17 cellular contexts compared by ENCODE assay signal in the genomic region with DNA sequence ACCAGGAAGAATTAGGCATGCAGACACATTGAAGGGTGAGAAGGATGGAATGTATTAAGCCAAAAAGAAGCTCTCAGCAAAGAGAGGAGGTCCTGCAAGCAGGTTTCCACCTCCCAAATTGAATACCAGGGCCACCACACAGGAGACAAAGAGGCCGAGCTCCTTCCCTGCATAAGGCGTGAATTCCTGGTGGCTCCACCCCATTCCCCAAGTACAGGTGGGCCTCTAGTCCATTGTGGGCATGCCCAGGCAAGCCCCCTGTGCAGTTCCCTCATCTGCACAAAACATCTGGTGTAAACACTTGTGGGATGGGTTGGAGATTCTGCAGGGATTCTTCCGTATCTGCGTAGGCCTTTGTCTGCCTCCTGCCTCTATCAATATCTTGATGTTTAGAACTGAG.
DNase-seq lines count a peak whose midpoint lies in the region; ATAC-seq and TF ChIP-seq lines count a peak whose summit lies in the region.
"Had no signal": no experiment of that assay in that cellular context is flagged by ENCODE, and none has a peak within 500 bp of the region (broad histone marks: within the 10 kb centered on the region; RNA-seq: fewer than 3 reads in every experiment).

No MANE protein-coding gene starts in this region.

- no peak overlapping the region for H3K4ac ChIP-seq in H9 (ENCODE audit: low read depth, low read length)
- no peak overlapping the region for H3K4ac ChIP-seq in mesendoderm (ENCODE audit: low read depth, low read length)

- H3K4me2 ChIP-seq in H9 (ENCODE audit: insufficient read depth, insufficient read length, low read length) (no peak overlapping the region), mesendoderm (ENCODE audit: low read length) (no peak overlapping the region)
- H3K4me2 ChIP-seq: BLaER1 treated with 17β-estradiol and CSF1 and Interleukin-3, amounts not matched to agents 10 nM and 100 nM had no signal

- no peaks in the 10 kb centered on the region for H3K4me1 Mint-ChIP-seq in H9
- H3K4me1 Mint-ChIP-seq: B cell had no signal

- no peak overlapping the region for H2AK5ac ChIP-seq in H9 (ENCODE audit: insufficient read length, low read length)
- H2AK5ac ChIP-seq in mesendoderm (ENCODE audit: low read length): no peak overlapping the region

- no peak overlapping the region for H3K56ac ChIP-seq in H9 (ENCODE audit: insufficient read length, low read depth, low read length)
- no peak overlapping the region for H3K56ac ChIP-seq in mesendoderm (ENCODE audit: low read length)

- H2BK15ac ChIP-seq in H9 (ENCODE audit: low read depth, low read length): no peak overlapping the region
- no peak overlapping the region for H2BK15ac ChIP-seq in mesendoderm (replicated peaks; ENCODE audit: low read depth)

- peaks cover 3 to 22% (median 13%) of the 10 kb centered on the region in 3 experiments; a peak in 6 of 7 replicates for H3K36me3 Mint-ChIP-seq in H9 (ENCODE audit: insufficient read depth in 1 of 3, low read depth in 3 of 3)
- H3K36me3 Mint-ChIP-seq: CD8-positive, alpha-beta T cell had no signal

- H3K4me1 ChIP-seq in H9 (ENCODE audit: insufficient read depth, low read length) (no peaks in the 10 kb centered on the region), mesendoderm (ENCODE audit: control insufficient read depth, low read depth, low read length) (no peaks in the 10 kb centered on the region)

- H3K4me3 ChIP-seq in mesendoderm (ENCODE audit: low read length): no peak overlapping the region
- H3K4me3 ChIP-seq: BLaER1 treated with 17β-estradiol and CSF1 and Interleukin-3, amounts not matched to agents 10 nM and 100 nM; K562 had no signal

- no CpG with 5 or more reads among the region's 4 CpGs for WGBS in H9 (ENCODE audit: extremely low coverage, insufficient read length, low lambda C conversion rate)
- no CpG with 5 or more reads among the region's 4 CpGs for WGBS in mesendoderm (ENCODE audit: extremely low coverage, insufficient coverage, low lambda C conversion rate)

- H3K27me3 ChIP-seq in H9 (ENCODE audit: insufficient read depth, low read length) (no peaks in the 10 kb centered on the region), mesendoderm (ENCODE audit: insufficient read depth, low read length, poor library complexity) (no peaks in the 10 kb centered on the region)
- H3K27me3 ChIP-seq: BLaER1 treated with 17β-estradiol and CSF1 and Interleukin-3, amounts not matched to agents 10 nM and 100 nM had no signal

- DNase-seq in ELF-1 (ENCODE audit: low read depth, low spot score) (peak; percentile 4), H9 (peak; percentile 80), mesendoderm (peak; percentile 42), T-helper 1 cell (no peak), NCI-H524 (lab: John Stamatoyannopoulos, UW) (no peak)
- DNase-seq: CD8-positive, alpha-beta T cell; DMS 273 treated with DMSO at 0.1 percent for 48 hours; DMS79; GF-D8; HCEC 1CT; HFFc6; IMR-90 had no signal

- H3K79me2 ChIP-seq in H9 (ENCODE audit: insufficient read depth, low read length) (no peaks in the 10 kb centered on the region), mesendoderm (ENCODE audit: control insufficient read depth, insufficient read depth, low read length) (no peaks in the 10 kb centered on the region)

- H3K23ac ChIP-seq in H9 (ENCODE audit: insufficient read length, low read depth, low read length): no peak overlapping the region
- H3K23ac ChIP-seq in mesendoderm (ENCODE audit: low read length): no peak overlapping the region

- no peak overlapping the region for H3K4me3 Mint-ChIP-seq in H9
- H3K4me3 Mint-ChIP-seq: B cell; CD8-positive, alpha-beta T cell; HFFc6 had no signal

- H4K20me1 ChIP-seq in H9 (ENCODE audit: control insufficient read depth, insufficient read depth, insufficient read length): no peaks in the 10 kb centered on the region
- H4K20me1 ChIP-seq: BLaER1 treated with 17β-estradiol and CSF1 and Interleukin-3, amounts not matched to agents 10 nM and 100 nM had no signal

- no peak overlapping the region for H2BK20ac ChIP-seq in H9 (ENCODE audit: low read depth, low read length, poor library complexity, severe bottlenecking)

- ATAC-seq in GM21825 (IDR thresholded peaks at IDR 0.05; ENCODE audit: unreplicated experiment): no peak
- ATAC-seq: CD8-positive, alpha-beta T cell; K562 had no signal

- H2BK5ac ChIP-seq in H9 (ENCODE audit: insufficient read length, low read length) (no peak overlapping the region), mesendoderm (ENCODE audit: low read length) (no peak overlapping the region)

- H4K8ac ChIP-seq in H9 (replicated peaks; ENCODE audit: insufficient read length, low read depth, low read length) (no peak overlapping the region), mesendoderm (ENCODE audit: low read depth, low read length) (no peak overlapping the region)

- no peaks in the 10 kb centered on the region for H3K9me3 ChIP-seq in H9 (ENCODE audit: control insufficient read depth, low read depth, low read length)

- no peaks in the 10 kb centered on the region; the same call in 1 of the 2 replicates for H3K27me3 Mint-ChIP-seq in H9 (ENCODE audit: low read depth)
- H3K27me3 Mint-ChIP-seq: B cell had no signal

- H3K79me1 ChIP-seq in H9 (ENCODE audit: insufficient read depth, low read depth, low read length, poor library complexity, severe bottlenecking): no peaks in the 10 kb centered on the region
- no peaks in the 10 kb centered on the region for H3K79me1 ChIP-seq in mesendoderm (ENCODE audit: low read length)

- no peak overlapping the region for H2BK120ac ChIP-seq in H9 (ENCODE audit: low read depth, low read length, poor library complexity, severe bottlenecking)
- H2BK120ac ChIP-seq in mesendoderm (ENCODE audit: low read depth, low read length): no peak overlapping the region

- no peak overlapping the region for H3K18ac ChIP-seq in H9 (ENCODE audit: insufficient read length, low read depth, low read length)
- H3K18ac ChIP-seq in mesendoderm (ENCODE audit: low read length): no peak overlapping the region

- TF ChIP-seq CTCF in H9 (conservative IDR thresholded peaks at IDR 0.05): no peak

- H2AFZ ChIP-seq in H9 (ENCODE audit: low read length): no peak overlapping the region

- H3K23me2 ChIP-seq in H9 (ENCODE audit: insufficient read length, low read depth, low read length, poor library complexity, severe bottlenecking): no peaks in the 10 kb centered on the region

- H3T11ph ChIP-seq in H9 (ENCODE audit: low read length): no peak overlapping the region

- no peak overlapping the region for H4K91ac ChIP-seq in H9 (ENCODE audit: insufficient read length, low read depth, low read length)

- H3K27ac ChIP-seq in H9 (ENCODE audit: insufficient read length, low read depth, low read length): no peak overlapping the region
- peak overlapping the region; percentile 19 for H3K27ac ChIP-seq in cingulate gyrus (ENCODE audit: low read depth, low read length)
- no peak overlapping the region for H3K27ac ChIP-seq in mesendoderm (ENCODE audit: low read depth, low read length)
- H3K27ac ChIP-seq: BLaER1 treated with 17β-estradiol and CSF1 and Interleukin-3, amounts not matched to agents 10 nM and 100 nM had no signal

- H3K9ac ChIP-seq in H9 (ENCODE audit: extremely low read depth, insufficient read length, low read length) (no peak overlapping the region), mesendoderm (ENCODE audit: low read length) (no peak overlapping the region)
- H3K9ac ChIP-seq: BLaER1 treated with 17β-estradiol and CSF1 and Interleukin-3, amounts not matched to agents 10 nM and 100 nM had no signal

- no peaks in the 10 kb centered on the region for H3K36me3 ChIP-seq in mesendoderm (ENCODE audit: control insufficient read depth, insufficient read depth, low read length)

- H3K9me3 Mint-ChIP-seq in H9: peaks cover 10 to 13% of the 10 kb centered on the region in 2 experiments; a peak in 4 of 5 replicates

- H3K27ac Mint-ChIP-seq in H9: no peak overlapping the region
- H3K27ac Mint-ChIP-seq: B cell; CD8-positive, alpha-beta T cell; HFFc6 had no signal

- no peak overlapping the region for H3K14ac ChIP-seq in H9 (ENCODE audit: insufficient read depth, low read length)

- H2BK12ac ChIP-seq in H9 (ENCODE audit: insufficient read length, low read depth, low read length): no peak overlapping the region

- H4K5ac ChIP-seq in H9 (ENCODE audit: insufficient read length, low read depth, low read length) (no peak overlapping the region), mesendoderm (ENCODE audit: low read length) (no peak overlapping the region)

Comparison
In these comparisons a context has a peak if more than half of its experiments do, and no peak if none do; other contexts are left out.
1. DNase-seq: peak in ELF-1 (single experiment), H9 (single experiment) and mesendoderm (single experiment); none in T-helper 1 cell (0 of 5) and NCI-H524 (0 of 2).